In the genomic region with DNA sequence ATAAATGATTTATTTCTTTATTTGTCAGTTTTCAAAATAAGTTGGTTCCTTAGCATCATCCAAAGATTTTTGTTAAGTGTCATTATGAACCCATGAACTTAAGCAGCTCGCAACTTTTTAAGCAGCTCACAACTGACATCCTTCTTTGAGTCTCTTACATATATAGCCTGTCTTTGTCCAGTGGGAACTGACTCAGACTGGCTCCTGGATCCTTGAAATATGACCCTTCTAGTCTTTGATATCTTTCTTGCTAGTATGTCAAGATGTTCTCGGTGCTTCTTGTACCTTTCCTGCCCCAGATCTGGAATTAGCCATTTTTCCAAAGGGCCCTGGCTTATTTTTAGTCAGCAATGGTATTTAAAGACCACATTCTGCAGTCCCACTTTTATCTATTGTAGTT, we compare ENCODE assay signal across 1 cellular context.
TF ChIP-seq lines count a peak whose summit lies in the region.

No MANE protein-coding gene starts in this region.

TF ChIP-seq in K562, 482 proteins besides CTCF, POLR2A, EP300 and RAD21 (continued from another document):
- TF ChIP-seq, protein P1, sequence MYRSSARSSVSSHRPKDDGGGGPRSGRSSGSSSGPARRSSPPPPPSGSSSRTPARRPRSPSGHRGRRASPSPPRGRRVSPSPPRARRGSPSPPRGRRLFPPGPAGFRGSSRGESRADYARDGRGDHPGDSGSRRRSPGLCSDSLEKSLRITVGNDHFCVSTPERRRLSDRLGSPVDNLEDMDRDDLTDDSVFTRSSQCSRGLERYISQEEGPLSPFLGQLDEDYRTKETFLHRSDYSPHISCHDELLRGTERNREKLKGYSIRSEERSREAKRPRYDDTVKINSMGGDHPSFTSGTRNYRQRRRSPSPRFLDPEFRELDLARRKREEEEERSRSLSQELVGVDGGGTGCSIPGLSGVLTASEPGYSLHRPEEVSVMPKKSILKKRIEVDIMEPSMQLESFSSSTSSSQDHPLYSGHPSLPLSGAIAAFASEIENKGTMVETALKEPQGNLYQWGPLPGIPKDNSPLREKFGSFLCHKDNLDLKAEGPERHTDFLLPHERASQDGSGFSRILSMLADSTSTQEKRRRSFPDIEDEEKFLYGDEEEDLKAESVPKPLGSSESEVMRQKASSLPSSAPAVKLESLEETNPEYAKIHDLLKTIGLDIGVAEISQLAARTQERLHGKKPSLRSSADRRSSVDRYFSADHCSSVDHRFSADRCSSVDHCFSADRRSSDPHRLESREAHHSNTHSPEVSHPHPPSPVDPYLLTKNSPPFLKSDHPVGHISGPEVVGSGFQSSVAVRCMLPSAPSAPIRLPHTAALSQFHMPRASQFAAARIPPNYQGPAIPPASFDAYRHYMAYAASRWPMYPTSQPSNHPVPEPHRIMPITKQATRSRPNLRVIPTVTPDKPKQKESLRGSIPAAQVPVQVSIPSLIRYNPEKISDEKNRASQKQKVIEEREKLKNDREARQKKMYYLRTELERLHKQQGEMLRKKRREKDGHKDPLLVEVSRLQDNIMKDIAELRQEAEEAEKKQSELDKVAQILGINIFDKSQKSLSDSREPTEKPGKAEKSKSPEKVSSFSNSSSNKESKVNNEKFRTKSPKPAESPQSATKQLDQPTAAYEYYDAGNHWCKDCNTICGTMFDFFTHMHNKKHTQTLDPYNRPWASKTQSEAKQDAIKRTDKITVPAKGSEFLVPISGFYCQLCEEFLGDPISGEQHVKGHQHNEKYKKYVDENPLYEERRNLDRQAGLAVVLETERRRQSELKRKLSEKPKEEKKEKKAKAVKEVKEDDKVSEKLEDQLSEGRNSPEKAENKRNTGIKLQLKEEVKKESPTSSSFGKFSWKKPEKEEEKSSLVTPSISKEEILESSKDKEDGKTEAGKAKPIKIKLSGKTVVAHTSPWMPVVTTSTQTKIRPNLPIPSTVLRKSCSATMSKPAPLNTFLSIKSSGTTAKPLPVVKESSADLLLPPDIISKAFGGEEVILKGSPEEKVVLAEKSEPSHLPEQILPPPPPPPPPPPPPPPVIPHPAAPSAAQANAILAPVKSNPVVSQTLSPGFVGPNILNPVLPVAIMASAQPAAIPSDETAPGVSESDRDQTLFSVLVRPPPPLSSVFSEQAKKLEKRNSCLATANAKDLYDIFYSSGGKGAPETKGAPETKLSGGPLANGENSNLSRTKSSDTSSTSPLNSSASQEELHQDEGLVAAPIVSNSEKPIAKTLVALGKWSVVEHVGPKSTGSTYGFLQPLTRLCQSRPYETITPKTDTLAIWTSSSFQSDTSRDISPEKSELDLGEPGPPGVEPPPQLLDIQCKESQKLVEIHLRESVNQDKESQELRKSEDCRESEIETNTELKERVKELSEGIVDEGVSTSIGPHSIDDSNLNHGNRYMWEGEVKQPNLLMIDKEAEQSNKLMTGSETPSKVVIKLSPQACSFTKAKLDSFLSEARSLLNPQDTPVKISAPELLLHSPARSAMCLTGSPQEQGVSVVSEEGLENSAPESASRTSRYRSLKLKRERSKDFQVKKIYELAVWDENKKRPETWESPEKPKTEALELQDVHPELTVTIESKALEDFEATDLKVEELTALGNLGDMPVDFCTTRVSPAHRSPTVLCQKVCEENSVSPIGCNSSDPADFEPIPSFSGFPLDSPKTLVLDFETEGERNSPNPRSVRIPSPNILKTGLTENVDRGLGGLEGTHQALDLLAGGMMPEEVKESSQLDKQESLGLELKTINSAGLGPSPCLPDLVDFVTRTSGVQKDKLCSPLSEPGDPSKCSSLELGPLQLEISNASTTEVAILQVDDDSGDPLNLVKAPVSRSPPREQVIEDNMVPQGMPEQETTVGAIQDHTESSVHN (IDR thresholded peaks at IDR 0.05; ENCODE audit: borderline replicate concordance in 1 of 2, low read depth in 1 of 2), result no peak
- TF ChIP-seq, protein P2, sequence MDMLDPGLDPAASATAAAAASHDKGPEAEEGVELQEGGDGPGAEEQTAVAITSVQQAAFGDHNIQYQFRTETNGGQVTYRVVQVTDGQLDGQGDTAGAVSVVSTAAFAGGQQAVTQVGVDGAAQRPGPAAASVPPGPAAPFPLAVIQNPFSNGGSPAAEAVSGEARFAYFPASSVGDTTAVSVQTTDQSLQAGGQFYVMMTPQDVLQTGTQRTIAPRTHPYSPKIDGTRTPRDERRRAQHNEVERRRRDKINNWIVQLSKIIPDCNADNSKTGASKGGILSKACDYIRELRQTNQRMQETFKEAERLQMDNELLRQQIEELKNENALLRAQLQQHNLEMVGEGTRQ (CRISPR knock-in tag; IDR thresholded peaks at IDR 0.05), result no peak
- TF ChIP-seq RB1 (IDR thresholded peaks at IDR 0.05; ENCODE audit: low read depth) (no peak), MYNN (IDR thresholded peaks at IDR 0.05) (no peak), MYNN (CRISPR knock-in tag; IDR thresholded peaks at IDR 0.05) (no peak), NONO (IDR thresholded peaks at IDR 0.05; ENCODE audit: low read depth in 2 of 2, low read length in 1 of 2) (no peak), NCOA4 (IDR thresholded peaks at IDR 0.05; ENCODE audit: partially characterized antibody) (no peak), CBFB (CRISPR knock-in tag; IDR thresholded peaks at IDR 0.05) (no peak), BRF1 (IDR thresholded peaks at IDR 0.05; ENCODE audit: borderline replicate concordance, extremely low read depth, insufficient read length) (no peak), SRSF9 (IDR thresholded peaks at IDR 0.05; ENCODE audit: borderline replicate concordance, low read depth, low read length) (no peak)
- TF ChIP-seq, protein P3, sequence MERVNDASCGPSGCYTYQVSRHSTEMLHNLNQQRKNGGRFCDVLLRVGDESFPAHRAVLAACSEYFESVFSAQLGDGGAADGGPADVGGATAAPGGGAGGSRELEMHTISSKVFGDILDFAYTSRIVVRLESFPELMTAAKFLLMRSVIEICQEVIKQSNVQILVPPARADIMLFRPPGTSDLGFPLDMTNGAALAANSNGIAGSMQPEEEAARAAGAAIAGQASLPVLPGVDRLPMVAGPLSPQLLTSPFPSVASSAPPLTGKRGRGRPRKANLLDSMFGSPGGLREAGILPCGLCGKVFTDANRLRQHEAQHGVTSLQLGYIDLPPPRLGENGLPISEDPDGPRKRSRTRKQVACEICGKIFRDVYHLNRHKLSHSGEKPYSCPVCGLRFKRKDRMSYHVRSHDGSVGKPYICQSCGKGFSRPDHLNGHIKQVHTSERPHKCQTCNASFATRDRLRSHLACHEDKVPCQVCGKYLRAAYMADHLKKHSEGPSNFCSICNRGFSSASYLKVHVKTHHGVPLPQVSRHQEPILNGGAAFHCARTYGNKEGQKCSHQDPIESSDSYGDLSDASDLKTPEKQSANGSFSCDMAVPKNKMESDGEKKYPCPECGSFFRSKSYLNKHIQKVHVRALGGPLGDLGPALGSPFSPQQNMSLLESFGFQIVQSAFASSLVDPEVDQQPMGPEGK (CRISPR knock-in tag; IDR thresholded peaks at IDR 0.05; ENCODE audit: borderline replicate concordance), result no peak
- TF ChIP-seq, protein P4, sequence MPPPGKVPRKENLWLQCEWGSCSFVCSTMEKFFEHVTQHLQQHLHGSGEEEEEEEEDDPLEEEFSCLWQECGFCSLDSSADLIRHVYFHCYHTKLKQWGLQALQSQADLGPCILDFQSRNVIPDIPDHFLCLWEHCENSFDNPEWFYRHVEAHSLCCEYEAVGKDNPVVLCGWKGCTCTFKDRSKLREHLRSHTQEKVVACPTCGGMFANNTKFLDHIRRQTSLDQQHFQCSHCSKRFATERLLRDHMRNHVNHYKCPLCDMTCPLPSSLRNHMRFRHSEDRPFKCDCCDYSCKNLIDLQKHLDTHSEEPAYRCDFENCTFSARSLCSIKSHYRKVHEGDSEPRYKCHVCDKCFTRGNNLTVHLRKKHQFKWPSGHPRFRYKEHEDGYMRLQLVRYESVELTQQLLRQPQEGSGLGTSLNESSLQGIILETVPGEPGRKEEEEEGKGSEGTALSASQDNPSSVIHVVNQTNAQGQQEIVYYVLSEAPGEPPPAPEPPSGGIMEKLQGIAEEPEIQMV (tag; conservative IDR thresholded peaks at IDR 0.05; ENCODE audit: low read depth), result no peak
- TF ChIP-seq, protein P5, sequence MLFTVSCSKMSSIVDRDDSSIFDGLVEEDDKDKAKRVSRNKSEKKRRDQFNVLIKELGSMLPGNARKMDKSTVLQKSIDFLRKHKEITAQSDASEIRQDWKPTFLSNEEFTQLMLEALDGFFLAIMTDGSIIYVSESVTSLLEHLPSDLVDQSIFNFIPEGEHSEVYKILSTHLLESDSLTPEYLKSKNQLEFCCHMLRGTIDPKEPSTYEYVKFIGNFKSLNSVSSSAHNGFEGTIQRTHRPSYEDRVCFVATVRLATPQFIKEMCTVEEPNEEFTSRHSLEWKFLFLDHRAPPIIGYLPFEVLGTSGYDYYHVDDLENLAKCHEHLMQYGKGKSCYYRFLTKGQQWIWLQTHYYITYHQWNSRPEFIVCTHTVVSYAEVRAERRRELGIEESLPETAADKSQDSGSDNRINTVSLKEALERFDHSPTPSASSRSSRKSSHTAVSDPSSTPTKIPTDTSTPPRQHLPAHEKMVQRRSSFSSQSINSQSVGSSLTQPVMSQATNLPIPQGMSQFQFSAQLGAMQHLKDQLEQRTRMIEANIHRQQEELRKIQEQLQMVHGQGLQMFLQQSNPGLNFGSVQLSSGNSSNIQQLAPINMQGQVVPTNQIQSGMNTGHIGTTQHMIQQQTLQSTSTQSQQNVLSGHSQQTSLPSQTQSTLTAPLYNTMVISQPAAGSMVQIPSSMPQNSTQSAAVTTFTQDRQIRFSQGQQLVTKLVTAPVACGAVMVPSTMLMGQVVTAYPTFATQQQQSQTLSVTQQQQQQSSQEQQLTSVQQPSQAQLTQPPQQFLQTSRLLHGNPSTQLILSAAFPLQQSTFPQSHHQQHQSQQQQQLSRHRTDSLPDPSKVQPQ (CRISPR knock-in tag; IDR thresholded peaks at IDR 0.05; ENCODE audit: borderline replicate concordance), result no peak
